ENCODE assay signal across 8 cellular contexts in genomic region chrX:153953342-153953830, GRCh38. TPM values are rescaled to one million over a fixed set of nuclear protein-coding genes. Genes with fewer than 3 reads are reported as not detected.
A peak's percentile ranks its signal among the peaks of the same experiment; 100 is the strongest.
DNase-seq lines count a peak whose midpoint lies in the region; ATAC-seq, FAIRE-seq and TF ChIP-seq lines count a peak whose summit lies in the region.

No MANE protein-coding gene starts in this region.

- peaks cover 0 to 17% of the 10 kb centered on the region in 2 experiments; a peak in 1 of 4 replicates for H3K36me3 ChIP-seq in HCT116 (ENCODE audit: control insufficient read depth in 1 of 2, insufficient read depth in 2 of 2, low read length in 2 of 2)
- H3K36me3 ChIP-seq in OCI-LY3 (replicated peaks; ENCODE audit: low read depth, low read length) = peaks cover 55% of the 10 kb centered on the region
- peaks cover 57 to 100% of the 10 kb centered on the region in 2 donors for H3K36me3 ChIP-seq in neuronal stem cell (replicated peaks in 1 of 2; ENCODE audit: control insufficient read depth in 2 of 2, insufficient read depth in 2 of 2, low read length in 2 of 2)
- peaks cover 84% of the 10 kb centered on the region for H3K36me3 ChIP-seq in suprapubic skin

- no peaks in the 10 kb centered on the region for H4K20me1 ChIP-seq in HCT116 (ENCODE audit: insufficient read depth)
- no peaks in the 10 kb centered on the region for H4K20me1 ChIP-seq in OCI-LY3 (ENCODE audit: insufficient read depth, low read length)

- CTCF ChIA-PET in HCT116 (lab: Charles Lee) = no interaction called here

- ATAC-seq in HCT116 (peak; percentile 72), GM21737 (IDR thresholded peaks at IDR 0.05; ENCODE audit: unreplicated experiment) (no peak)

- no CpG with 5 or more reads among the region's 33 CpGs for WGBS in neuronal stem cell (ENCODE audit: extremely low coverage in 2 of 2, insufficient read length in 2 of 2, insufficient replicate concordance in 1 of 2), 2 donors
- WGBS in suprapubic skin = 54% methylated on average over 17 of the region's 33 CpGs

- no peak overlapping the region for H3K18ac ChIP-seq in neuronal stem cell (ENCODE audit: low read length)

- H2BK5ac ChIP-seq in neuronal stem cell (ENCODE audit: low read length) = peak overlapping the region; percentile 13

- H3K79me2 ChIP-seq in HCT116 (ENCODE audit: insufficient read depth, low read length) = no peaks in the 10 kb centered on the region; the same call in 1 of the 2 replicates
- H3K79me2 ChIP-seq in OCI-LY3 (ENCODE audit: low read length) = peaks cover 8% of the 10 kb centered on the region; the same call in 1 of the 2 replicates

- no peak overlapping the region for H3K4ac ChIP-seq in neuronal stem cell (ENCODE audit: low read length)

- H3K27ac ChIP-seq in HCT116 (ENCODE audit: low read depth, low read length) (no peak overlapping the region), OCI-LY3 (ENCODE audit: low read length) (peak overlapping the region; percentile 77), neuronal stem cell (replicated peaks; ENCODE audit: low read length) (no peak overlapping the region), suprapubic skin (no peak overlapping the region)

- no peaks in the 10 kb centered on the region for H3K9me2 ChIP-seq in HCT116 (ENCODE audit: insufficient read depth)

- no peak overlapping the region for H3K14ac ChIP-seq in neuronal stem cell (ENCODE audit: low read length)

- H3K27me3 ChIP-seq in HCT116 (ENCODE audit: insufficient read depth, low read length) (no peaks in the 10 kb centered on the region), OCI-LY3 (ENCODE audit: low read depth, low read length) (no peaks in the 10 kb centered on the region), neuronal stem cell (ENCODE audit: control insufficient read depth in 3 of 3, insufficient read depth in 3 of 3, low read depth in 1 of 3, low read length in 3 of 3) (no peaks in the 10 kb centered on the region), suprapubic skin (no peaks in the 10 kb centered on the region)

- TF ChIP-seq CTCF in D721Med (IDR thresholded peaks at IDR 0.05; ENCODE audit: insufficient read depth, missing control alignments) (peak; percentile 59), HCT116 (IDR thresholded peaks at IDR 0.05 in 2 of 3, conservative IDR thresholded peaks at IDR 0.05 in 1 of 3; ENCODE audit: borderline replicate concordance in 1 of 3, insufficient read depth in 1 of 3, low read depth in 2 of 3, low read length in 2 of 3) (peak in 2 of 3 experiments; percentile 79 to 80; a peak in 4 of 6 replicates), OCI-LY3 (IDR thresholded peaks at IDR 0.05; ENCODE audit: low read depth, low read length) (peak; percentile 83), suprapubic skin (IDR thresholded peaks at IDR 0.05) (peak; percentile 92 to 95)

- H2AK5ac ChIP-seq in neuronal stem cell (ENCODE audit: low read depth, low read length) = no peak overlapping the region

- POLR2A ChIA-PET in HCT116 (lab: Charles Lee) = no interaction called here

- H4K91ac ChIP-seq in neuronal stem cell (ENCODE audit: low read depth, low read length, poor library complexity) = no peak overlapping the region

- H2AFZ ChIP-seq in HCT116 (ENCODE audit: low read depth, low read length, poor library complexity, severe bottlenecking) (no peak overlapping the region), OCI-LY3 (ENCODE audit: low read depth, low read length) (no peak overlapping the region), neuronal stem cell (ENCODE audit: low read length) (no peak overlapping the region)

- DNase-seq in D721Med (ENCODE audit: insufficient read length, low spot score) (peak; percentile 74), HCT116 (ENCODE audit: low read depth, low spot score) (no peak), activated T-helper 1 cell treated with Interleukin-2 at 50 U/mL for 16 hours (ENCODE audit: low read depth) (peak; percentile 63), fibroblast of peridontal ligament (ENCODE audit: extremely low read depth) (peak; percentile 58), neuronal stem cell (ENCODE audit: low spot score) (peak; percentile 57), suprapubic skin (ENCODE audit: low spot score in 2 of 2) (no peak)

- RAD21 ChIA-PET in HCT116 (lab: Charles Lee; ENCODE audit: low non-redundant PET in 1 of 2, low total read pairs in 2 of 2, uncharacterized antibody in 2 of 2, unreplicated experiment in 2 of 2) = no interaction called here

- H3K4me3 ChIP-seq in HCT116 (replicated peaks in 1 of 2; ENCODE audit: low read depth in 1 of 2, low read length in 2 of 2) = no peak overlapping the region
- no peak overlapping the region for H3K4me3 ChIP-seq in OCI-LY3 (ENCODE audit: low read length)
- H3K4me3 ChIP-seq in neuronal stem cell (ENCODE audit: low read length in 2 of 2) = no peak overlapping the region
- H3K4me3 ChIP-seq in suprapubic skin = no peak overlapping the region

- H3K4me1 ChIP-seq in HCT116 (ENCODE audit: control insufficient read depth in 1 of 2, insufficient read depth in 2 of 2, low read length in 2 of 2) (no peaks in the 10 kb centered on the region), OCI-LY3 (ENCODE audit: low read length) (peaks cover 8% of the 10 kb centered on the region), neuronal stem cell (ENCODE audit: control insufficient read depth in 2 of 2, insufficient read depth in 1 of 2, low read depth in 1 of 2, low read length in 2 of 2) (peaks cover 6 to 11% of the 10 kb centered on the region in 2 donors), suprapubic skin (no peaks in the 10 kb centered on the region)

- H3K9me3 ChIP-seq in HCT116 (ENCODE audit: control insufficient read depth in 1 of 2, insufficient read depth in 1 of 2, low read depth in 1 of 2, low read length in 2 of 2) = no peaks in the 10 kb centered on the region
- no peaks in the 10 kb centered on the region for H3K9me3 ChIP-seq in OCI-LY3 (ENCODE audit: insufficient read depth, low read length)
- H3K9me3 ChIP-seq in neuronal stem cell (replicated peaks in 1 of 2; ENCODE audit: control insufficient read depth in 2 of 2, insufficient read depth in 1 of 2, low read depth in 1 of 2, low read length in 2 of 2) = no peaks in the 10 kb centered on the region
- no peaks in the 10 kb centered on the region for H3K9me3 ChIP-seq in suprapubic skin

- H2BK12ac ChIP-seq in neuronal stem cell (ENCODE audit: low read length) = no peak overlapping the region

- no peak for FAIRE-seq in D721Med (lab: Jason Lieb, UNC)

- no peak for TF ChIP-seq RAD21 in HCT116 (IDR thresholded peaks at IDR 0.05; ENCODE audit: low read depth)

- no peak overlapping the region for H2BK15ac ChIP-seq in neuronal stem cell (ENCODE audit: low read length)

- no peak overlapping the region for H3K9ac ChIP-seq in HCT116 (ENCODE audit: low read length)
- peak overlapping the region; percentile 60; the same call in 1 of the 2 replicates for H3K9ac ChIP-seq in OCI-LY3 (ENCODE audit: low read length)
- H3K9ac ChIP-seq in neuronal stem cell (ENCODE audit: low read depth, low read length, poor library complexity) = no peak overlapping the region

- no peak overlapping the region for H2BK120ac ChIP-seq in neuronal stem cell (ENCODE audit: low read depth, low read length)

- BruUV-seq in HCT116 (replicated peaks; lab: Mats Ljungman, UMichigan) = no TSS peak

- intact Hi-C loops in HCT116 (cut with micrococcal nuclease) = loop anchor here (1.0 to 2.0 kb wide), 2 partner anchors 29 to 189 kb away; partner anchors contain the start of gene PLXNB3

- no peak for TF ChIP-seq POLR2A in HCT116 (IDR thresholded peaks at IDR 0.05; ENCODE audit: borderline replicate concordance, extremely low read depth, insufficient read depth, insufficient read length)
- no peak for TF ChIP-seq POLR2A in suprapubic skin (IDR thresholded peaks at IDR 0.05)

- H3K4me2 ChIP-seq in HCT116 (ENCODE audit: low read length) (no peak overlapping the region), OCI-LY3 (ENCODE audit: low read length) (peak overlapping the region; percentile 49), neuronal stem cell (ENCODE audit: insufficient read depth, low read length, poor library complexity, severe bottlenecking) (no peak overlapping the region)

- peaks cover 6% of the 10 kb centered on the region for H3K79me1 ChIP-seq in neuronal stem cell (ENCODE audit: low read depth, low read length)

- H4K8ac ChIP-seq in neuronal stem cell (ENCODE audit: low read depth, low read length) = no peak overlapping the region

- TF ChIP-seq EP300 in suprapubic skin (IDR thresholded peaks at IDR 0.05) = no peak

- peak overlapping the region; percentile 55 for H3K23ac ChIP-seq in neuronal stem cell (ENCODE audit: low read depth, low read length, poor library complexity)

TF ChIP-seq in HCT116, 20 proteins besides CTCF, POLR2A, EP300 and RAD21 (continues in another document):
- no peak for TF ChIP-seq ZFX (IDR thresholded peaks at IDR 0.05)
- TF ChIP-seq SP1 (IDR thresholded peaks at IDR 0.05; ENCODE audit: low read depth) = no peak
- no peak for TF ChIP-seq ELF1 (IDR thresholded peaks at IDR 0.05; ENCODE audit: borderline replicate concordance, low read depth)
- no peak for TF ChIP-seq POLR2AphosphoS5 (IDR thresholded peaks at IDR 0.05; ENCODE audit: low read depth, low read length)
- TF ChIP-seq ZNF274 (IDR thresholded peaks at IDR 0.05; ENCODE audit: low read depth, low read length) = no peak
- TF ChIP-seq ATF3 (IDR thresholded peaks at IDR 0.05) = no peak

RNA-seq across cellular contexts. Expression of gene RENBP, which starts 8.9 kb away (rescaled TPM):
- 1.3 TPM for total RNA-seq in HCT116 (2021; ENCODE audit: unreplicated experiment)
- 0.30 and 0.52 TPM in 2 replicates for polyA plus RNA-seq in HCT116 (2012)
- 4.8 TPM for polyA plus RNA-seq in neuronal stem cell (2013, experiment 1 of 2)
- polyA plus RNA-seq in neuronal stem cell (2013, experiment 2 of 2) = 4.7 TPM
- total RNA-seq in suprapubic skin = 1 to 10 TPM; 1.7 to 9.9 (median 4.6) TPM

RNA-seq across cellular contexts. Expression of gene HCFC1, which starts 18.2 kb away (rescaled TPM):
- 72.8 TPM for total RNA-seq in HCT116 (2021; ENCODE audit: unreplicated experiment)
- polyA plus RNA-seq in HCT116 (2012) = 30.8 and 35.3 TPM in 2 replicates
- 37.0 TPM for polyA plus RNA-seq in neuronal stem cell (2013, experiment 1 of 2)
- 39.4 TPM for polyA plus RNA-seq in neuronal stem cell (2013, experiment 2 of 2)
- 10 to 100 TPM; 51.9 to 72.2 (median 55.3) TPM for total RNA-seq in suprapubic skin

RNA-seq across cellular contexts. Expression of gene NAA10, which starts 18.5 kb away (rescaled TPM):
- total RNA-seq in HCT116 (2021; ENCODE audit: unreplicated experiment) (124 TPM), suprapubic skin (10 to 100 TPM; 58.5 to 97.2 (median 73.0) TPM)
- 135 and 156 TPM in 2 replicates for polyA plus RNA-seq in HCT116 (2012)
- polyA plus RNA-seq in neuronal stem cell (2013, experiment 1 of 2) = 94.9 TPM
- 91.4 TPM for polyA plus RNA-seq in neuronal stem cell (2013, experiment 2 of 2)

RNA-seq across cellular contexts. Expression of gene TMEM187, which starts 19.2 kb away (rescaled TPM):
- total RNA-seq in HCT116 (2021; ENCODE audit: unreplicated experiment) (12.6 TPM), suprapubic skin (10 to 100 TPM in 1 of 4 donors, 1 to 10 TPM in 3; 7.8 to 10.7 (median 8.6) TPM)
- polyA plus RNA-seq in HCT116 (2012) = 7.5 and 9.6 TPM in 2 replicates
- polyA plus RNA-seq in neuronal stem cell (2013, experiment 1 of 2) = 6.2 TPM
- polyA plus RNA-seq in neuronal stem cell (2013, experiment 2 of 2) = 6.1 TPM

RNA-seq across cellular contexts. Expression of gene ARHGAP4, which starts 27.3 kb away (rescaled TPM):
- total RNA-seq in HCT116 (2021; ENCODE audit: unreplicated experiment) (67.4 TPM), suprapubic skin (10 to 100 TPM in 2 of 4 donors, 1 to 10 TPM in 2; 4.8 to 17.6 (median 9.6) TPM)
- polyA plus RNA-seq in HCT116 (2012) = 41.2 and 44.2 TPM in 2 replicates
- 5.4 TPM for polyA plus RNA-seq in neuronal stem cell (2013, experiment 1 of 2)
- 4.9 TPM for polyA plus RNA-seq in neuronal stem cell (2013, experiment 2 of 2)

Comparison
In these comparisons a context has a peak if more than half of its experiments do, and no peak if none do; other contexts are left out.
1. DNase-seq: peak in D721Med (single experiment), activated T-helper 1 cell treated with Interleukin-2 at 50 U/mL for 16 hours (single experiment), fibroblast of peridontal ligament (single experiment) and neuronal stem cell (single experiment); none in HCT116 (single experiment) and suprapubic skin (0 of 2).
2. Peak in every context shown above with its lines, with median percentiles within 50 percentile points of each other: CTCF ChIP-seq.